Comparison of ENCODE assay signal across 14 cellular contexts in the genomic region with DNA sequence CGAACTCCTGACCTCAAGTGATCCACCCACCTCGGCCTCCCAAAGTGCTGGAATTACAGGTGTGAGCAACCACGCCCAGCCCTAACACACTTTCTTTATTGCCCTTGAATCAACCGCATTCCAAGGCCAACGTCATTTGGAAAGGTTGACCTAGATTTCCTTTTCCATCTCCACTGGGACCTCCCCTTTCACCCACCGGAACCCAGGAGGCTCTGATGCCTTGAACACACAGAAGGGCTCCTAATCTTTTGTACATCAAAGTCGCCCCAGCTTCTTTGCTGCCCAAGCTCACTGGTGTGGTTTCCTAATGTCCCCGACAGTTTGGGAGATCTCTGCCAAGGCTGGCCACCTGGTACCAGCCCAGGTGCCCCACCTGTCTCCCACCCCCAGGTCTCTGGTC. TPM values are rescaled to one million over a fixed set of nuclear protein-coding genes. Genes with fewer than 3 reads are reported as not detected.
DNase-seq lines count a peak whose midpoint lies in the region; ATAC-seq, FAIRE-seq and TF ChIP-seq lines count a peak whose summit lies in the region.
"Had no signal": no experiment of that assay in that cellular context is flagged by ENCODE, and none has a peak within 500 bp of the region (broad histone marks: within the 10 kb centered on the region; RNA-seq: fewer than 3 reads in every experiment).

No MANE protein-coding gene starts in this region.

- in situ Hi-C loops in K562 (cut with MboI), result loop anchor here (5.0 kb wide), 1 partner anchor 41 kb away; no protein-coding TSS in a partner anchor

- POLR2A ChIA-PET in K562 (lab: Yijun Ruan, JAX), result no interaction called here

- H3K79me2 ChIP-seq in K562 (ENCODE audit: control insufficient read depth, insufficient read depth, low read length), result no peaks in the 10 kb centered on the region

- DNase-seq in ELF-1 (ENCODE audit: low read depth, low spot score) (peak; percentile 67), K562 (ENCODE audit: extremely low read depth in 1 of 4, low spot score in 3 of 4) (no peak), neuronal stem cell (ENCODE audit: low spot score) (no peak), nephron progenitor cell (no peak), Right ventricle myocardium superior (no peak), NCI-H1105 (lab: John Stamatoyannopoulos, UW) (no peak), NAMALWA (ENCODE audit: low spot score) (no peak)
- DNase-seq: activated B cell treated with CpG ODN at 0.5 μM for 24 hours; CD4-positive, CD25-positive, alpha-beta regulatory T cell; cortex of kidney; NCI-H1092; retina had no signal

- TF ChIP-seq POLR2A in K562 (conservative IDR thresholded peaks at IDR 0.05), result no peak

- BruUV-seq in K562 (replicated peaks; lab: Mats Ljungman, UMichigan), result no TSS peak

- H3K27me3 ChIP-seq in HUES6 (ENCODE audit: control insufficient read depth, insufficient read depth, low read length) (0 out of 2 replicates have a peak, but pooled peaks cover 5% of the 10 kb centered on the region), K562 (ENCODE audit: control insufficient read depth in 2 of 2, insufficient read depth in 2 of 2, low read length in 2 of 2) (no peaks in the 10 kb centered on the region), neuronal stem cell (ENCODE audit: control insufficient read depth in 3 of 3, insufficient read depth in 3 of 3, low read depth in 1 of 3, low read length in 3 of 3) (peaks cover 0 to 62% (median 0%) of the 10 kb centered on the region in 3 experiments)
- H3K27me3 ChIP-seq: ascending aorta had no signal

- H3K4me1 ChIP-seq in HUES6 (ENCODE audit: control insufficient read depth, insufficient read depth, low read length) (peaks cover 39% of the 10 kb centered on the region), K562 (replicated peaks in 1 of 2; ENCODE audit: control insufficient read depth in 2 of 2, insufficient read depth in 2 of 2, low read length in 2 of 2) (peaks cover 21 to 41% of the 10 kb centered on the region in 2 experiments), neuronal stem cell (ENCODE audit: control insufficient read depth in 2 of 2, insufficient read depth in 1 of 2, low read depth in 1 of 2, low read length in 2 of 2) (peaks cover 0 to 14% of the 10 kb centered on the region in 2 donors)
- H3K4me1 ChIP-seq: ascending aorta had no signal

- peak overlapping the region; percentile 8 for H3K18ac ChIP-seq in neuronal stem cell (ENCODE audit: low read length)

- H3K9me1 ChIP-seq in K562 (ENCODE audit: control insufficient read depth, insufficient read depth, low read length), result no peaks in the 10 kb centered on the region

- no peaks in the 10 kb centered on the region for H3K79me1 ChIP-seq in neuronal stem cell (ENCODE audit: low read depth, low read length)

- H3K9ac ChIP-seq in HUES6 (ENCODE audit: low read length) (peak overlapping the region; percentile 80), K562 (ENCODE audit: insufficient read depth in 1 of 2, low read depth in 2 of 2, low read length in 2 of 2) (peak overlapping the region; percentile 59 to 62; a peak in 2 of 4 replicates), neuronal stem cell (ENCODE audit: low read depth, low read length, poor library complexity) (no peak overlapping the region)

- TF ChIP-seq RAD21 in K562 (CRISPR knock-in tag; conservative IDR thresholded peaks at IDR 0.05 in 1 of 2, IDR thresholded peaks at IDR 0.05 in 1 of 2), result no peak

- no peak for TF ChIP-seq CTCF in K562 (IDR thresholded peaks at IDR 0.05 in 2 of 3, conservative IDR thresholded peaks at IDR 0.05 in 1 of 3; ENCODE audit: insufficient read depth in 2 of 3, low read depth in 1 of 3, low read length in 3 of 3)
- no peak for TF ChIP-seq CTCF in nephron progenitor cell (IDR thresholded peaks at IDR 0.05)

- no peaks in the 10 kb centered on the region for H4K20me1 ChIP-seq in K562 (replicated peaks; ENCODE audit: control insufficient read depth, insufficient read depth, low read length)

- H3K4ac ChIP-seq in neuronal stem cell (ENCODE audit: low read length), result no peak overlapping the region

- H3K36me3 ChIP-seq in HUES6 (ENCODE audit: control insufficient read depth, insufficient read depth, low read length) (no peaks in the 10 kb centered on the region), K562 (ENCODE audit: control insufficient read depth, insufficient read depth, low read length) (no peaks in the 10 kb centered on the region), neuronal stem cell (replicated peaks in 1 of 2; ENCODE audit: control insufficient read depth in 2 of 2, insufficient read depth in 2 of 2, low read length in 2 of 2) (no peaks in the 10 kb centered on the region)
- H3K36me3 ChIP-seq: ascending aorta had no signal

- no peak overlapping the region for H4K8ac ChIP-seq in neuronal stem cell (ENCODE audit: low read depth, low read length)

- peaks cover 62% of the 10 kb centered on the region for H3K4me1 Mint-ChIP-seq in nephron progenitor cell

- FAIRE-seq in K562 (lab: Jason Lieb, UNC), result no peak

- H2AFZ ChIP-seq in K562 (ENCODE audit: low read depth, low read length) (peak overlapping the region; percentile 80), neuronal stem cell (ENCODE audit: low read length) (no peak overlapping the region)

- H3K27ac Mint-ChIP-seq in nephron progenitor cell, result no peak overlapping the region
- H3K27ac Mint-ChIP-seq: CD4-positive, CD25-positive, alpha-beta regulatory T cell had no signal

- H3K27me3 Mint-ChIP-seq in nephron progenitor cell (ENCODE audit: low read depth, poor library complexity), result peaks cover 3% of the 10 kb centered on the region
- H3K27me3 Mint-ChIP-seq: activated B cell treated with CpG ODN at 0.5 μM for 24 hours; CD4-positive, CD25-positive, alpha-beta regulatory T cell had no signal

- H2BK12ac ChIP-seq in neuronal stem cell (ENCODE audit: low read length), result no peak overlapping the region

- no peak overlapping the region for H4K91ac ChIP-seq in neuronal stem cell (ENCODE audit: low read depth, low read length, poor library complexity)

- H2BK5ac ChIP-seq in neuronal stem cell (ENCODE audit: low read length), result no peak overlapping the region

- no peaks in the 10 kb centered on the region for H3K9me3 Mint-ChIP-seq in nephron progenitor cell
- H3K9me3 Mint-ChIP-seq: activated B cell treated with CpG ODN at 0.5 μM for 24 hours had no signal

- CTCF ChIA-PET in K562 (lab: Yijun Ruan, JAX; ENCODE audit: low intra/inter-chr PET ratio), result no interaction called here

- no peak overlapping the region for H2AK5ac ChIP-seq in neuronal stem cell (ENCODE audit: low read depth, low read length)

- no peak overlapping the region for H3K4me3 Mint-ChIP-seq in nephron progenitor cell
- H3K4me3 Mint-ChIP-seq: activated B cell treated with CpG ODN at 0.5 μM for 24 hours had no signal

- no peak overlapping the region for H3K4me3 ChIP-seq in HUES6 (ENCODE audit: low read depth, low read length)
- H3K4me3 ChIP-seq in K562, result no peak overlapping the region
- H3K4me3 ChIP-seq in neuronal stem cell (ENCODE audit: low read length in 2 of 2), result no peak overlapping the region
- H3K4me3 ChIP-seq: ascending aorta had no signal

- 83% methylated on average over 5 of the region's 8 CpGs for WGBS in K562 (ENCODE audit: insufficient coverage, low coverage, missing lambda C conversion rate)
- WGBS in neuronal stem cell (ENCODE audit: extremely low coverage in 2 of 2, insufficient read length in 2 of 2, insufficient replicate concordance in 1 of 2), 2 donors, result no CpG with 5 or more reads among the region's 8 CpGs

- no peak for TF ChIP-seq EP300 in K562 (IDR thresholded peaks at IDR 0.05; ENCODE audit: low read length)

- no peak overlapping the region for H2BK15ac ChIP-seq in neuronal stem cell (ENCODE audit: low read length)

- no peak overlapping the region for H3K14ac ChIP-seq in neuronal stem cell (ENCODE audit: low read length)

- intact Hi-C loops in K562 (cut with micrococcal nuclease) (no loop called here), Right ventricle myocardium superior (cut with DNase I) (no loop called here)

- H3K9me3 ChIP-seq in HUES6 (ENCODE audit: control insufficient read depth, insufficient read depth, low read depth, low read length) (no peaks in the 10 kb centered on the region), K562 (replicated peaks; ENCODE audit: control insufficient read depth, insufficient read depth, low read depth, low read length) (no peaks in the 10 kb centered on the region), neuronal stem cell (replicated peaks in 1 of 2; ENCODE audit: control insufficient read depth in 2 of 2, insufficient read depth in 1 of 2, low read depth in 1 of 2, low read length in 2 of 2) (no peaks in the 10 kb centered on the region)
- H3K9me3 ChIP-seq: ascending aorta had no signal

- H2BK120ac ChIP-seq in neuronal stem cell (ENCODE audit: low read depth, low read length), result no peak overlapping the region

- H3K27ac ChIP-seq in HUES6 (ENCODE audit: low read depth, low read length) (peak overlapping the region; percentile 39; the same call in 1 of the 2 replicates), K562 (ENCODE audit: extremely low read depth, low read depth, low read length) (peak overlapping the region; percentile 72; the same call in 2 of the 3 replicates), neuronal stem cell (replicated peaks; ENCODE audit: low read length) (no peak overlapping the region)

- ATAC-seq in K562, result no peak
- ATAC-seq in Right ventricle myocardium superior (ENCODE audit: poor library complexity), result no peak

- H3K4me2 ChIP-seq in K562 (ENCODE audit: insufficient read depth, low read length) (no peak overlapping the region), neuronal stem cell (ENCODE audit: insufficient read depth, low read length, poor library complexity, severe bottlenecking) (no peak overlapping the region)

- H3K23ac ChIP-seq in neuronal stem cell (ENCODE audit: low read depth, low read length, poor library complexity), result no peak overlapping the region

- H3K36me3 Mint-ChIP-seq in nephron progenitor cell (ENCODE audit: low read depth), result no peaks in the 10 kb centered on the region
- H3K36me3 Mint-ChIP-seq: CD4-positive, CD25-positive, alpha-beta regulatory T cell had no signal

RNA-seq across cellular contexts. Expression of a gene that starts 46.2 kb away (rescaled TPM):
- total RNA-seq in K562 (2011; cell fraction: chromatin; rRNA removed; ENCODE audit: low replicate concordance), result 40.4 and 84.2 TPM in 2 replicates
- 26.8 and 29.9 TPM in 2 replicates for total RNA-seq in K562 (2011; cell fraction: nucleolus; rRNA removed)
- total RNA-seq in K562 (2011; cell fraction: nucleoplasm; rRNA removed), result 50.8 and 86.8 TPM in 2 replicates
- total RNA-seq in K562 (2014; rRNA removed), result 48.3 and 52.6 TPM in 2 replicates
- 70.6 and 78.4 TPM in 2 replicates for total RNA-seq in K562 (2014; rRNA removed; fragmentation: Illumina TruSeq; extraction: Trizol)
- total RNA-seq in K562 (2015; rRNA removed; fragmentation: Illumina TruSeq; extraction: Trizol), result 91.8 and 94.4 TPM in 2 replicates
- 70.4 and 74.7 TPM in 2 replicates for total RNA-seq in K562 (2021)
- polyA plus RNA-seq in K562 (2011; rRNA removed), result 62.8 and 85.9 TPM in 2 replicates
- 21.4 and 31.9 TPM in 2 replicates for polyA plus RNA-seq in K562 (2011; cell fraction: cytosol; rRNA removed)
- 30.5 and 39.5 TPM in 2 replicates for polyA plus RNA-seq in K562 (2011; cell fraction: nucleus; rRNA removed)
- polyA plus RNA-seq in K562 (2012), result 51.1 and 51.6 TPM in 2 replicates
- polyA plus RNA-seq in K562 (2014; fragmentation: Illumina TruSeq; extraction: Trizol), result 66.0 and 70.1 TPM in 2 replicates
- polyA plus RNA-seq in K562 (2014; fragmentation: Nextera tagmentation; extraction: Ambion mirVana), result 10 to 100 TPM; 27.2 to 37.4 TPM
- 51.8 and 52.8 TPM in 2 replicates for polyA plus RNA-seq in K562 (2014; rRNA removed)
- 113 and 122 TPM in 2 replicates for polyA minus RNA-seq in K562 (2011; rRNA and poly(A)+ RNA removed)
- polyA minus RNA-seq in K562 (2011; cell fraction: cytosol; rRNA and poly(A)+ RNA removed), result 46.9 and 70.5 TPM in 2 replicates
- polyA minus RNA-seq in K562 (2011; cell fraction: nucleus; rRNA and poly(A)+ RNA removed), result 28.0 and 46.1 TPM in 2 replicates
- polyA plus RNA-seq in neuronal stem cell (2013, experiment 1 of 2), result 26.9 TPM
- polyA plus RNA-seq in neuronal stem cell (2013, experiment 2 of 2), result 26.4 TPM
- 80.9 TPM for total RNA-seq in Right ventricle myocardium superior
